ENCODE assay signal across 8 cellular contexts in the genomic region with DNA sequence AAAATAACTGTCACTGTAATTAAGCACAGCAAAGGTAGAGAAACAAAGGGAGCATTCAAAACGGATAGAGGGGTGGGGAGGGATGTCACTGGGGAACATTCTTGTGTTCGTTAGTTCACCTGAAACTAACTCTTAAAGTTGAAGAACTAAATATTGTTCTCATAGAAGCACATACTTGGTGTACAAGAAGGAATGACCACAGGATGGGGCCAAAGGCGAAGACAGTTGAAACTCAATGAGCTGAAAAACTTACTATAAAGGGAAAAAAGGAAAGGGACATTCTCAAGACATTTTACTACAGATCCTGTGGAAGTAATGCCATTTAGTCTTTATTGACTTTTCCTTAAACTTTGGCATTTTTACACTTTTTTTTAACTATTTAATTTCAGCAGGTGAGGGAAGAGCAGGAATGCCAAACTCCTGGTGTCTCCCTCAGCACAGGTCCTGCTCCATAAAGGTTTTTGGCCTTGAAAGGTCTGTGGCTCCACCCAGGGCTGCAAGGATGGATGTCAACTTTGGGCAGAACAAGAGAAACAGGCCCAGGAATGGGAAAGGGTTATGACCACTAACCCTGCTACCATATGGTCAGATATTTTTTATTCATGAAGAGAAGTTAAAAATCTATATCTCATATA.
A peak's percentile ranks its signal among the peaks of the same experiment; 100 is the strongest.
DNase-seq lines count a peak whose midpoint lies in the region; ATAC-seq and TF ChIP-seq lines count a peak whose summit lies in the region.

No MANE protein-coding gene starts in this region.

- no peak overlapping the region for H3K27ac ChIP-seq in coronary artery

- TF ChIP-seq CTCF in NB4 (IDR thresholded peaks at IDR 0.05; ENCODE audit: low read depth, low read length) (no peak), coronary artery (IDR thresholded peaks at IDR 0.05) (peak; percentile 18), nephron (IDR thresholded peaks at IDR 0.05; ENCODE audit: unreplicated experiment in 3 of 3) (peak in 2 of 3 experiments; percentile 23 to 27)

- TF ChIP-seq POLR2A in NB4 (IDR thresholded peaks at IDR 0.05; ENCODE audit: extremely low read depth, insufficient read length) = no peak

- no peaks in the 10 kb centered on the region for H3K4me1 Mint-ChIP-seq in nephron

- H3K27ac Mint-ChIP-seq in nephron = no peak overlapping the region

- H3K4me3 Mint-ChIP-seq in nephron = no peak overlapping the region

- DNase-seq in GF-D8 (lab: John Stamatoyannopoulos, UW) (peak; percentile 10), NB4 (ENCODE audit: low read depth) (peak; percentile 60), coronary artery (ENCODE audit: low spot score) (no peak), occipital lobe (lab: John Stamatoyannopoulos, UW) (no peak)
- DNase-seq in activated effector memory CD4-positive, alpha-beta T cell treated with anti-CD3 and anti-CD28 coated beads, Interleukin-2, amount 50 U/mL, for 16 hours = no peak
- DNase-seq in effector CD8-positive, alpha-beta T cell (lab: John Stamatoyannopoulos, UW) = no peak

- H3K4me3 ChIP-seq in NB4 (ENCODE audit: low read depth, low read length) (no peak overlapping the region), coronary artery (no peak overlapping the region)

- H3K27me3 Mint-ChIP-seq in nephron (ENCODE audit: low read depth) = no peaks in the 10 kb centered on the region

- no peaks in the 10 kb centered on the region for H3K9me3 Mint-ChIP-seq in nephron

- ATAC-seq in GM21576 (IDR thresholded peaks at IDR 0.05; ENCODE audit: unreplicated experiment) = peak; percentile 72

- H3K36me3 Mint-ChIP-seq in nephron (ENCODE audit: low read depth) = no peaks in the 10 kb centered on the region

Comparison
In these comparisons a context has a peak if more than half of its experiments do, and no peak if none do; other contexts are left out.
1. DNase-seq: peak in GF-D8 (single experiment) and NB4 (single experiment); none in coronary artery (single experiment), activated effector memory CD4-positive, alpha-beta T cell treated with anti-CD3 and anti-CD28 coated beads, Interleukin-2, amount 50 U/mL, for 16 hours (single experiment), occipital lobe (single experiment) and effector CD8-positive, alpha-beta T cell (single experiment).